In genomic region chr6:160080097-160080496, GRCh38 we compare ENCODE assay signal across 24 cellular contexts. TPM values are rescaled to one million over a fixed set of nuclear protein-coding genes. Genes with fewer than 3 reads are reported as not detected.
"Had no signal": no experiment of that assay in that cellular context is flagged by ENCODE, and none has a peak within 500 bp of the region (broad histone marks: within the 10 kb centered on the region; RNA-seq: fewer than 3 reads in every experiment).

No MANE protein-coding gene starts in this region.

- H3K9me3 ChIP-seq: adrenal gland, body of pancreas, SJSA1, SK-N-SH had no signal

- FAIRE-seq: astrocyte, TTC549 had no signal

- H3K27ac ChIP-seq: adrenal gland, body of pancreas, SJSA1 had no signal

- H3K27me3 ChIP-seq: adrenal gland, body of pancreas, SJSA1 had no signal

- H3K4me3 ChIP-seq: adrenal gland, body of pancreas, SJSA1 had no signal

- ATAC-seq: activated CD8-positive, alpha-beta T cell treated with anti-CD3 and anti-CD28 coated beads for 36 hours; activated naive CD4-positive, alpha-beta T cell treated with anti-CD3 and anti-CD28 coated beads, Interleukin-2, amount 50 U/mL, for 72 hours; activated T-cell treated with anti-CD3 and anti-CD28 coated beads, Interleukin-2, amount 50 U/mL, for 4 hours; body of pancreas; Panc1 had no signal

- H3K9ac ChIP-seq: SK-N-SH had no signal

- DNase-seq: activated CD4-positive, alpha-beta T cell treated with anti-CD3 and anti-CD28 coated beads, Interleukin-2, amount 10 ng/mL, durations not matched to agents 24 days and 14 days; activated CD4-positive, alpha-beta T cell treated with anti-CD3 and anti-CD28 coated beads, Interleukin-2, amount 50 U/mL, for 4 hours; activated CD8-positive, alpha-beta T cell treated with anti-CD3 and anti-CD28 coated beads for 36 hours; activated gamma-delta T cell treated with Interleukin-2 at 50 U/mL for 16 hours; activated naive CD4-positive, alpha-beta T cell treated with anti-CD3 and anti-CD28 coated beads for 36 hours; activated T-cell treated with anti-CD3 and anti-CD28 coated beads, Interleukin-2, amount 50 U/mL, for 4 hours; adrenal gland; body of pancreas; cerebellar nuclear complex; NCI-H1105; NCI-H1417 treated with DMSO at 0.1 percent for 48 hours; NCI-H1930; NCI-H2081 treated with DMSO at 0.1 percent for 48 hours; NCI-H226; NCI-H446 treated with DMSO at 0.1 percent for 48 hours; NCI-H524; SHP77 treated with DMSO at 0.1 percent for 48 hours; SK-N-SH had no signal

- H3K4me2 ChIP-seq: SK-N-SH had no signal

- H3K4me1 ChIP-seq: adrenal gland, body of pancreas had no signal

RNA-seq across cellular contexts. Expression of gene SLC22A1, which starts 41.5 kb away (rescaled TPM):
- total RNA-seq: activated naive CD4-positive, alpha-beta T cell treated with anti-CD3 and anti-CD28 coated beads for 36 hours; M059J; SJSA1 had no signal
